1 cellular context compared by ENCODE assay signal in genomic region chr1:228469413-228470162, GRCh38.
TF ChIP-seq lines count a peak whose summit lies in the region.

No MANE protein-coding gene starts in this region.

TF ChIP-seq in H1, 55 proteins besides CTCF, POLR2A, EP300 and RAD21:
- TF ChIP-seq TAF1 (IDR thresholded peaks at IDR 0.05; ENCODE audit: low read depth, low read length) (no peak), TBP (IDR thresholded peaks at IDR 0.05; ENCODE audit: low read depth, low read length) (peak; percentile 15; the same call in 1 of the 2 replicates)
